In the genomic region with DNA sequence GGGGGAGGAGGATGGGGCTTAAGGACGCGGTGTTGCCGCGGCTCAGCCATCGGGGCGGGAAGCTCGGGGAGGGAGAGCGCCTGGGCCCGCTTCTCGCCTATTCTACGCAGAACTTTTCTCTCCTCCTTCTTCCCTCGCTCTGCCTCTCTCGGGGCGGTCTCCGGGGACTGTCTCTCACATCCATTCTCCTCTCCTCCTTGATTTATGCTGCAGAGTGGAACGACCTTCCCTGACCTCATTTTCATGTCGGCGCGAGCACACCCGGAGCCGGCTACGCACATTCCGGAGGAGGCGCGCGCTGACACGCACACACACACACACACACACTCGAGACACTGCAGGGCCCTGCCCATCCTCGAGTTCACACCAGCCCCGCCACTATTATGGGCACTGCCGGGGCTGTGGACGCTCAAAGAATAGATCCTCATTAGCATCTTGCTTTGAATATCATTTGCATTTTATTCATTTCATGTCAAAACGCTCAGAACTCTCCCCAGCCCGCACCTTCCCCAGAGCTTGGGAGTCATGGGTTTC, we compare ENCODE assay signal across 8 cellular contexts. TPM values are rescaled to one million over a fixed set of nuclear protein-coding genes. Genes with fewer than 3 reads are reported as not detected.
A peak's percentile ranks its signal among the peaks of the same experiment; 100 is the strongest.
DNase-seq lines count a peak whose midpoint lies in the region; ATAC-seq, FAIRE-seq and TF ChIP-seq lines count a peak whose summit lies in the region.

No MANE protein-coding gene starts in this region.

- TF ChIP-seq EP300 in suprapubic skin (IDR thresholded peaks at IDR 0.05), result no peak

- no peaks in the 10 kb centered on the region for H3K9me3 ChIP-seq in adrenal gland (replicated peaks in 1 of 3)
- H3K9me3 ChIP-seq in suprapubic skin, result no peaks in the 10 kb centered on the region

- H3K36me3 ChIP-seq in adrenal gland (replicated peaks in 1 of 2), result no peaks in the 10 kb centered on the region
- no peaks in the 10 kb centered on the region for H3K36me3 ChIP-seq in suprapubic skin

- FAIRE-seq in RCC 7860 (lab: Jason Lieb, UNC), result no peak

- DNase-seq in activated T-cell treated with anti-CD3 and anti-CD28 coated beads for 1 hour (ENCODE audit: low read depth) (peak; percentile 14), adrenal gland (peak in 6 of 7 donors; percentile 24 to 53 (median 35)), left colon (peak in 1 of 2 donors; percentile 30), suprapubic skin (ENCODE audit: low spot score in 2 of 2) (no peak), RCC 7860 (ENCODE audit: low spot score) (no peak), GOT3 (lab: John Stamatoyannopoulos, UW) (no peak)
- DNase-seq in activated T-cell treated with anti-CD3 and anti-CD28 coated beads, Interleukin-2, amount 50 U/mL, for 1 hour, result no peak

- intact Hi-C loops in adrenal gland (cut with DNase I) (loop anchor here (5.0 kb wide), 2 partner anchors 220 to 310 kb away; no protein-coding TSS in a partner anchor), left colon (cut with DNase I, micrococcal nuclease) (loop anchor here in 1 of 2 donors (10.0 kb wide), 1 partner anchor 313 kb away; no protein-coding TSS in a partner anchor)

- TF ChIP-seq CTCF in adrenal gland (IDR thresholded peaks at IDR 0.05) (no peak), suprapubic skin (IDR thresholded peaks at IDR 0.05) (no peak)

- H3K27me3 ChIP-seq in adrenal gland (peaks cover 75% of the 10 kb centered on the region), suprapubic skin (peaks cover 90% of the 10 kb centered on the region)

- peak; percentile 26 for ATAC-seq in left colon
- ATAC-seq in HG03378 (IDR thresholded peaks at IDR 0.05; ENCODE audit: unreplicated experiment), result no peak

- H3K27ac ChIP-seq in adrenal gland, result peak overlapping the region in 1 of 5 donors; percentile 47
- no peak overlapping the region for H3K27ac ChIP-seq in suprapubic skin

- WGBS in adrenal gland, 4 donors, result 4 to 8% (median 5%) methylated on average over 32 to 34 of the region's 34 CpGs
- WGBS in suprapubic skin, result 1% methylated on average over 34 of the region's 34 CpGs

- peaks cover 6 to 16% of the 10 kb centered on the region in 2 donors for H3K4me1 ChIP-seq in adrenal gland (replicated peaks in 1 of 2)
- peaks cover 51% of the 10 kb centered on the region for H3K4me1 ChIP-seq in suprapubic skin

- H3K4me3 ChIP-seq in adrenal gland (no peak overlapping the region), suprapubic skin (peak overlapping the region; percentile 31)

- TF ChIP-seq POLR2A in adrenal gland (IDR thresholded peaks at IDR 0.05), result no peak
- no peak for TF ChIP-seq POLR2A in suprapubic skin (IDR thresholded peaks at IDR 0.05)

RNA-seq across cellular contexts. Expression of gene NCR2, which starts 36.7 kb away (rescaled TPM):
- total RNA-seq in adrenal gland (not detected), left colon (under 1 TPM in 1 of 2 donors, not detected in 1; 0.28 TPM), suprapubic skin (not detected)
- polyA plus RNA-seq in adrenal gland, result not detected

Comparison
In these comparisons a context has a peak if more than half of its experiments do, and no peak if none do; other contexts are left out.
1. DNase-seq: peak in activated T-cell treated with anti-CD3 and anti-CD28 coated beads for 1 hour (single experiment) and adrenal gland (6 of 7); none in activated T-cell treated with anti-CD3 and anti-CD28 coated beads, Interleukin-2, amount 50 U/mL, for 1 hour (single experiment), suprapubic skin (0 of 2), RCC 7860 (single experiment) and GOT3 (single experiment).